Comparison of ENCODE assay signal across 11 cellular contexts in genomic region chr9:89533396-89534187, GRCh38. TPM values are rescaled to one million over a fixed set of nuclear protein-coding genes. Genes with fewer than 3 reads are reported as not detected.
DNase-seq lines count a peak whose midpoint lies in the region; ATAC-seq and TF ChIP-seq lines count a peak whose summit lies in the region.
"Had no signal": no experiment of that assay in that cellular context is flagged by ENCODE, and none has a peak within 500 bp of the region (broad histone marks: within the 10 kb centered on the region; RNA-seq: fewer than 3 reads in every experiment).

No MANE protein-coding gene starts in this region.

- intact Hi-C loops in CD8-positive, alpha-beta T cell (cut with DNase I, micrococcal nuclease), result no loop called here
- intact Hi-C loops in Caco-2 (cut with micrococcal nuclease; ENCODE audit: unreplicated experiment), result no loop called here

- peaks cover 99% of the 10 kb centered on the region for H3K4me1 ChIP-seq in CD8-positive, alpha-beta T cell (ENCODE audit: insufficient read depth, low read length)
- H3K4me1 ChIP-seq in Caco-2, result 0 out of 2 replicates have a peak, but pooled peaks cover 4% of the 10 kb centered on the region

- H3K27ac ChIP-seq in CD8-positive, alpha-beta T cell (ENCODE audit: low read depth, low read length), result no peak overlapping the region
- H3K27ac ChIP-seq: coronary artery had no signal

- no peak for ATAC-seq in CD8-positive, alpha-beta T cell
- no peak for ATAC-seq in natural killer cell treated with Interleukin-12 subunit alpha and Interleukin-12 subunit beta and Interleukin-15 and Interleukin-18, amount 100 ng/mL, for 72 hours
- ATAC-seq in HG02852 (IDR thresholded peaks at IDR 0.05; ENCODE audit: unreplicated experiment), result no peak

- H3K9me3 ChIP-seq in CD8-positive, alpha-beta T cell (ENCODE audit: low read length), result no peaks in the 10 kb centered on the region
- no peaks in the 10 kb centered on the region for H3K9me3 ChIP-seq in Caco-2

- no peak overlapping the region for H3K4me3 ChIP-seq in CD8-positive, alpha-beta T cell (ENCODE audit: low read depth, low read length)
- no peak overlapping the region for H3K4me3 ChIP-seq in NB4 (ENCODE audit: low read depth, low read length)
- H3K4me3 ChIP-seq in Caco-2 (ENCODE audit: low read depth, low read length), result no peak overlapping the region
- H3K4me3 ChIP-seq: coronary artery had no signal

- TF ChIP-seq CTCF in CD8-positive, alpha-beta T cell (IDR thresholded peaks at IDR 0.05), result no peak
- TF ChIP-seq CTCF in NB4 (IDR thresholded peaks at IDR 0.05; ENCODE audit: low read depth, low read length) (no peak), Caco-2 (IDR thresholded peaks at IDR 0.05; ENCODE audit: insufficient read depth in 1 of 2, low read depth in 1 of 2, low read length in 1 of 2, severe bottlenecking in 1 of 2, unreplicated experiment in 1 of 2) (no peak)

- H3K4me3 Mint-ChIP-seq in CD8-positive, alpha-beta T cell, result no peak overlapping the region
- H3K4me3 Mint-ChIP-seq in natural killer cell treated with Interleukin-12 subunit alpha and Interleukin-12 subunit beta and Interleukin-15 and Interleukin-18, amount 100 ng/mL, for 72 hours, result peak overlapping the region; percentile 63
- no peak overlapping the region for H3K4me3 Mint-ChIP-seq in Caco-2 (ENCODE audit: unreplicated experiment)

- POLR2A ChIA-PET in CD8-positive, alpha-beta T cell (lab: Charles Lee), result interaction anchor here (0.7 to 6.4 kb wide), 5 partner anchors 9 to 90 kb away, joined by 3 to 38 read pairs (median 3); partner anchors contain the start of gene SEMA4D
- POLR2A ChIA-PET in Caco-2 (lab: Charles Lee), result no interaction called here

- CTCF ChIA-PET in CD8-positive, alpha-beta T cell (lab: Charles Lee), result interaction anchor here (1.2 to 8.2 kb wide), 5 partner anchors 10 to 32 kb away, joined by 3 to 61 read pairs (median 6); no protein-coding TSS in a partner anchor
- CTCF ChIA-PET in Caco-2 (lab: Charles Lee), result no interaction called here

- DNase-seq in CD8-positive, alpha-beta T cell, result no peak
- peak; percentile 56 for DNase-seq in NB4 (ENCODE audit: low read depth)
- peak; percentile 54 for DNase-seq in cerebellar cortex (ENCODE audit: low spot score)
- DNase-seq in natural killer cell treated with Interleukin-12 subunit alpha and Interleukin-12 subunit beta and Interleukin-15 and Interleukin-18, amount 100 ng/mL, for 72 hours (ENCODE audit: low spot score), result no peak
- no peak for DNase-seq in NCI-H524 (lab: John Stamatoyannopoulos, UW)
- DNase-seq in NCI-H748 treated with DMSO at 0.1 percent for 48 hours (lab: John Stamatoyannopoulos, UW), result no peak
- no peak for DNase-seq in Caco-2
- DNase-seq: NCI-H526 treated with DMSO at 0.1 percent for 48 hours, Right ventricle myocardium superior had no signal

- H3K27me3 ChIP-seq in CD8-positive, alpha-beta T cell (ENCODE audit: insufficient read depth, low read length), result no peaks in the 10 kb centered on the region
- no peaks in the 10 kb centered on the region for H3K27me3 ChIP-seq in Caco-2 (replicated peaks; ENCODE audit: control insufficient read depth, insufficient read depth, low read length)

- peaks cover 99% of the 10 kb centered on the region for H3K4me1 Mint-ChIP-seq in CD8-positive, alpha-beta T cell (ENCODE audit: low read depth)
- peaks cover 77 to 84% of the 10 kb centered on the region in 2 donors for H3K4me1 Mint-ChIP-seq in natural killer cell treated with Interleukin-12 subunit alpha and Interleukin-12 subunit beta and Interleukin-15 and Interleukin-18, amount 100 ng/mL, for 72 hours (ENCODE audit: low read depth in 2 of 2)
- peaks cover under 1% of the 10 kb centered on the region for H3K4me1 Mint-ChIP-seq in Caco-2 (ENCODE audit: low read depth, unreplicated experiment)

- no TSS peak for BruUV-seq in Caco-2 (replicated peaks; lab: Mats Ljungman, UMichigan)

- H3K9me3 Mint-ChIP-seq in CD8-positive, alpha-beta T cell, result no peaks in the 10 kb centered on the region
- no peaks in the 10 kb centered on the region for H3K9me3 Mint-ChIP-seq in natural killer cell treated with Interleukin-12 subunit alpha and Interleukin-12 subunit beta and Interleukin-15 and Interleukin-18, amount 100 ng/mL, for 72 hours
- no peaks in the 10 kb centered on the region for H3K9me3 Mint-ChIP-seq in Caco-2 (ENCODE audit: unreplicated experiment)

- no peak for TF ChIP-seq POLR2A in NB4 (IDR thresholded peaks at IDR 0.05; ENCODE audit: extremely low read depth, insufficient read length)

- H3K36me3 Mint-ChIP-seq in CD8-positive, alpha-beta T cell, result no peaks in the 10 kb centered on the region
- H3K36me3 Mint-ChIP-seq in natural killer cell treated with Interleukin-12 subunit alpha and Interleukin-12 subunit beta and Interleukin-15 and Interleukin-18, amount 100 ng/mL, for 72 hours, result peaks cover 6% of the 10 kb centered on the region
- no peaks in the 10 kb centered on the region for H3K36me3 Mint-ChIP-seq in Caco-2 (ENCODE audit: insufficient read depth, unreplicated experiment)

- H3K27ac Mint-ChIP-seq in CD8-positive, alpha-beta T cell, result peak overlapping the region; percentile 67
- H3K27ac Mint-ChIP-seq in natural killer cell treated with Interleukin-12 subunit alpha and Interleukin-12 subunit beta and Interleukin-15 and Interleukin-18, amount 100 ng/mL, for 72 hours, result peak overlapping the region; percentile 86 to 91
- H3K27ac Mint-ChIP-seq in Caco-2 (ENCODE audit: unreplicated experiment), result no peak overlapping the region

- H3K36me3 ChIP-seq in CD8-positive, alpha-beta T cell (ENCODE audit: insufficient read depth, low read length), result no peaks in the 10 kb centered on the region
- no peaks in the 10 kb centered on the region for H3K36me3 ChIP-seq in Caco-2 (ENCODE audit: control insufficient read depth, insufficient read depth, low read length)

- no peaks in the 10 kb centered on the region for H3K27me3 Mint-ChIP-seq in CD8-positive, alpha-beta T cell (ENCODE audit: low read depth)
- H3K27me3 Mint-ChIP-seq in natural killer cell treated with Interleukin-12 subunit alpha and Interleukin-12 subunit beta and Interleukin-15 and Interleukin-18, amount 100 ng/mL, for 72 hours, result no peaks in the 10 kb centered on the region
- H3K27me3 Mint-ChIP-seq in Caco-2 (ENCODE audit: insufficient read depth, unreplicated experiment), result no peaks in the 10 kb centered on the region

RNA-seq across cellular contexts. Expression of gene SEMA4D, which starts 35.7 kb away (rescaled TPM):
- total RNA-seq in CD8-positive, alpha-beta T cell, result 100 to 1,000 TPM; 286 to 305 TPM
- 100 to 1,000 TPM; 169 to 237 TPM for total RNA-seq in natural killer cell treated with Interleukin-12 subunit alpha and Interleukin-12 subunit beta and Interleukin-15 and Interleukin-18, amount 100 ng/mL, for 72 hours
- total RNA-seq in Caco-2 (2022), result 16.0 and 17.1 TPM in 2 replicates

Comparison
In these comparisons a context has a peak if more than half of its experiments do, and no peak if none do; other contexts are left out.
1. DNase-seq: peak in NB4 (single experiment) and cerebellar cortex (single experiment); none in CD8-positive, alpha-beta T cell (0 of 7), natural killer cell treated with Interleukin-12 subunit alpha and Interleukin-12 subunit beta and Interleukin-15 and Interleukin-18, amount 100 ng/mL, for 72 hours (single experiment), NCI-H524 (0 of 2), NCI-H748 treated with DMSO at 0.1 percent for 48 hours (single experiment) and Caco-2 (0 of 2).